1 cellular context compared by ENCODE assay signal in genomic region chr1:238136265-238136664, GRCh38.
TF ChIP-seq lines count a peak whose summit lies in the region.

No MANE protein-coding gene starts in this region.

TF ChIP-seq in H1, 55 proteins besides CTCF, POLR2A, EP300 and RAD21 (continued from another document):
- TF ChIP-seq ASH2L (IDR thresholded peaks at IDR 0.05; ENCODE audit: low read length) (no peak), TCF12 (IDR thresholded peaks at IDR 0.05; ENCODE audit: low read depth, low read length) (no peak), CHD2 (IDR thresholded peaks at IDR 0.05; ENCODE audit: low read length) (no peak), CTBP2 (IDR thresholded peaks at IDR 0.05; ENCODE audit: borderline replicate concordance, insufficient read depth, insufficient read length, low read length) (no peak), SUZ12 (IDR thresholded peaks at IDR 0.05; ENCODE audit: low read length) (no peak), CHD7 (IDR thresholded peaks at IDR 0.05; ENCODE audit: insufficient replicate concordance, low read length) (no peak), PHF8 (conservative IDR thresholded peaks at IDR 0.05; ENCODE audit: low read depth, low read length) (no peak), TBP (IDR thresholded peaks at IDR 0.05; ENCODE audit: low read depth, low read length) (no peak)
